Comparison of ENCODE assay signal across 1 cellular context in genomic region chr7:101941481-101942383, GRCh38.
TF ChIP-seq lines count a peak whose summit lies in the region.

No MANE protein-coding gene starts in this region.

TF ChIP-seq in K562, 482 proteins besides CTCF, POLR2A, EP300 and RAD21 (continued from another document):
- TF ChIP-seq CHD4 (IDR thresholded peaks at IDR 0.05; ENCODE audit: insufficient read depth, insufficient replicate concordance, low read depth, low read length, poor library complexity, severe bottlenecking) (no peak), CBX3 (IDR thresholded peaks at IDR 0.05; ENCODE audit: borderline replicate concordance in 1 of 2, low read length in 2 of 2) (peak in 1 of 2 experiments; percentile 32; a peak in 1 of 3 replicates), POLR2H (tag; IDR thresholded peaks at IDR 0.05; ENCODE audit: low read depth) (no peak), HMBOX1 (IDR thresholded peaks at IDR 0.05) (peak; percentile 29; the same call in 1 of the 2 replicates), TARDBP (IDR thresholded peaks at IDR 0.05) (no peak), C11orf30 (IDR thresholded peaks at IDR 0.05; ENCODE audit: low read depth) (peak; percentile 71), NFIC (IDR thresholded peaks at IDR 0.05) (peak; percentile 81), VEZF1 (CRISPR knock-in tag; IDR thresholded peaks at IDR 0.05) (peak; percentile 43; the same call in 1 of the 2 replicates), CTBP1 (IDR thresholded peaks at IDR 0.05; ENCODE audit: borderline replicate concordance) (peak; percentile 34; the same call in 1 of the 2 replicates), GABPA (tag; conservative IDR thresholded peaks at IDR 0.05; ENCODE audit: low read depth) (no peak), CBFA2T3 (IDR thresholded peaks at IDR 0.05) (peak; percentile 52)
